1 cellular context compared by ENCODE assay signal in the genomic region with DNA sequence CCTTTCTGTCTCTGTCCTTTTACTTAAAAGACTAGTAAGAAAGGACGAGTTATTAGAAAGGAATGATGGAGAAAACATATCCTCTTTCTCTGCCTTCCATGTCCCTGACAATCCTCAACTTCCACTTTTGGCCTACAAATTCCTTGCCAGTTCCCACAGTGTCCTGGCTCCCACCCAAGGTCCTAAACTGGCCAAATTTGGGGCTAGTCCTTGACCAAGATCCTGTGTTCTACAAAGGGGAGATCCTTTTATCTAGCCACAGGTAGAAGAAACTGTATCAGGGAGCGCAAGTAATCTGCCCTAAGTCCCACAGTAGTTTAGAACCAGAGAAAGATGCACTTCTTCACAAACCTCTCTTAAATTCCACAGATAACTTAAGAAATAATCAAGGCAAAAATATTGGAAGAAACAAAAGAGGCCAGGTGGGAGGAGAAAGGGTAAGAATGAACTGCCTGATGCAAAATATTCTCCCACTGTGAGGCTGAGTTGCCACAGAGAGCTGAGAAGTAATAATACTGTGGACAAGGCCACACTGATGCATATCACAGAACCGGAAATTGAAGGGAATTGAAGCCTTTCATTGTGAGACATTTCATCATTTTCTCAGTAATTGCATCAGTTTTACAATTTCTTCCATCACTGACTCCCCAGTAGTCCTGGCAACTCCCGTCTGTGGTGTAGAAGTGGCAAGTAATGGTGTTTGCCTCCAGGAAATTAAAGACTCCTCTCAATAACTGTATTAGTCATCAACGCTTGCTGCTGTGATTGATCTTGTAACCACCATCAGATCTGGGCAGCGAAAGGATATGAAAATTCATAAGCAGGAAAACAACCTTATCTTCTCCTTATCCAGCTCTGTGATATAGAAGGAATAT.
TF ChIP-seq lines count a peak whose summit lies in the region.

No MANE protein-coding gene starts in this region.

TF ChIP-seq in K562, 482 proteins besides CTCF, POLR2A, EP300 and RAD21 (continued from another document and continues in another):
- TF ChIP-seq MTA2 (IDR thresholded peaks at IDR 0.05; ENCODE audit: low read depth) (no peak), DDX20 (tag; IDR thresholded peaks at IDR 0.05; ENCODE audit: low read depth) (no peak), ZNF384 (IDR thresholded peaks at IDR 0.05; ENCODE audit: low read depth, low read length) (no peak), FOS (IDR thresholded peaks at IDR 0.05; ENCODE audit: extremely low read depth, insufficient read length) (no peak), BRCA1 (IDR thresholded peaks at IDR 0.05) (no peak), BRCA1 (CRISPR knock-in tag; IDR thresholded peaks at IDR 0.05) (no peak), GTF2A2 (tag; IDR thresholded peaks at IDR 0.05) (no peak), SOX6 (IDR thresholded peaks at IDR 0.05) (peak; percentile 88), CAMTA2 (CRISPR knock-in tag; conservative IDR thresholded peaks at IDR 0.05) (no peak), BMI1 (IDR thresholded peaks at IDR 0.05; ENCODE audit: low read length) (no peak), ETV6 (IDR thresholded peaks at IDR 0.05; ENCODE audit: borderline replicate concordance in 1 of 2, low read depth in 2 of 2, low read length in 1 of 2) (no peak), ETV6 (CRISPR knock-in tag; IDR thresholded peaks at IDR 0.05; ENCODE audit: borderline replicate concordance) (no peak), TARDBP (IDR thresholded peaks at IDR 0.05) (0 out of 2 replicates have a peak, but pooled peaks have one; percentile 17), IFI16 (CRISPR knock-in tag; IDR thresholded peaks at IDR 0.05) (no peak), SPI1 (IDR thresholded peaks at IDR 0.05; ENCODE audit: borderline replicate concordance, low read depth, low read length) (no peak), CHD4 (IDR thresholded peaks at IDR 0.05; ENCODE audit: insufficient read depth, insufficient replicate concordance, low read depth, low read length, poor library complexity, severe bottlenecking) (no peak), HCFC1 (IDR thresholded peaks at IDR 0.05; ENCODE audit: low read depth, low read length) (no peak), ZC3H8 (IDR thresholded peaks at IDR 0.05) (no peak), OTX1 (CRISPR knock-in tag; IDR thresholded peaks at IDR 0.05) (no peak), GATAD2A (IDR thresholded peaks at IDR 0.05) (no peak), RB1 (IDR thresholded peaks at IDR 0.05; ENCODE audit: low read depth) (no peak), CHD1 (IDR thresholded peaks at IDR 0.05; ENCODE audit: low read length) (no peak), JUN (IDR thresholded peaks at IDR 0.05; ENCODE audit: borderline replicate concordance, low read depth, low read length) (peak; percentile 21; the same call in 1 of the 2 replicates), JUN (CRISPR knock-in tag; IDR thresholded peaks at IDR 0.05; ENCODE audit: borderline replicate concordance) (no peak), DNMT1 (IDR thresholded peaks at IDR 0.05) (no peak), KLF6 (CRISPR knock-in tag; IDR thresholded peaks at IDR 0.05; ENCODE audit: borderline replicate concordance) (no peak), PTBP1 (IDR thresholded peaks at IDR 0.05; ENCODE audit: low read depth, low read length) (no peak), ZNF444 (CRISPR knock-in tag; IDR thresholded peaks at IDR 0.05) (no peak), HDAC8 (tag; IDR thresholded peaks at IDR 0.05) (no peak), PHB (CRISPR knock-in tag; IDR thresholded peaks at IDR 0.05) (no peak), ELF1 (tag; IDR thresholded peaks at IDR 0.05) (peak; percentile 61), ZEB2 (IDR thresholded peaks at IDR 0.05) (0 out of 2 replicates have a peak, but pooled peaks have one; percentile 58), RBM34 (IDR thresholded peaks at IDR 0.05; ENCODE audit: borderline replicate concordance, insufficient read depth, low read length) (no peak), ZNF224 (CRISPR knock-in tag; IDR thresholded peaks at IDR 0.05) (no peak), PHTF2 (CRISPR knock-in tag; IDR thresholded peaks at IDR 0.05) (no peak), NR1H2 (CRISPR knock-in tag; IDR thresholded peaks at IDR 0.05) (no peak), TAF9B (IDR thresholded peaks at IDR 0.05; ENCODE audit: partially characterized antibody) (no peak), SMARCB1 (IDR thresholded peaks at IDR 0.05; ENCODE audit: insufficient read length, low read depth) (no peak)
- TF ChIP-seq, protein P1, sequence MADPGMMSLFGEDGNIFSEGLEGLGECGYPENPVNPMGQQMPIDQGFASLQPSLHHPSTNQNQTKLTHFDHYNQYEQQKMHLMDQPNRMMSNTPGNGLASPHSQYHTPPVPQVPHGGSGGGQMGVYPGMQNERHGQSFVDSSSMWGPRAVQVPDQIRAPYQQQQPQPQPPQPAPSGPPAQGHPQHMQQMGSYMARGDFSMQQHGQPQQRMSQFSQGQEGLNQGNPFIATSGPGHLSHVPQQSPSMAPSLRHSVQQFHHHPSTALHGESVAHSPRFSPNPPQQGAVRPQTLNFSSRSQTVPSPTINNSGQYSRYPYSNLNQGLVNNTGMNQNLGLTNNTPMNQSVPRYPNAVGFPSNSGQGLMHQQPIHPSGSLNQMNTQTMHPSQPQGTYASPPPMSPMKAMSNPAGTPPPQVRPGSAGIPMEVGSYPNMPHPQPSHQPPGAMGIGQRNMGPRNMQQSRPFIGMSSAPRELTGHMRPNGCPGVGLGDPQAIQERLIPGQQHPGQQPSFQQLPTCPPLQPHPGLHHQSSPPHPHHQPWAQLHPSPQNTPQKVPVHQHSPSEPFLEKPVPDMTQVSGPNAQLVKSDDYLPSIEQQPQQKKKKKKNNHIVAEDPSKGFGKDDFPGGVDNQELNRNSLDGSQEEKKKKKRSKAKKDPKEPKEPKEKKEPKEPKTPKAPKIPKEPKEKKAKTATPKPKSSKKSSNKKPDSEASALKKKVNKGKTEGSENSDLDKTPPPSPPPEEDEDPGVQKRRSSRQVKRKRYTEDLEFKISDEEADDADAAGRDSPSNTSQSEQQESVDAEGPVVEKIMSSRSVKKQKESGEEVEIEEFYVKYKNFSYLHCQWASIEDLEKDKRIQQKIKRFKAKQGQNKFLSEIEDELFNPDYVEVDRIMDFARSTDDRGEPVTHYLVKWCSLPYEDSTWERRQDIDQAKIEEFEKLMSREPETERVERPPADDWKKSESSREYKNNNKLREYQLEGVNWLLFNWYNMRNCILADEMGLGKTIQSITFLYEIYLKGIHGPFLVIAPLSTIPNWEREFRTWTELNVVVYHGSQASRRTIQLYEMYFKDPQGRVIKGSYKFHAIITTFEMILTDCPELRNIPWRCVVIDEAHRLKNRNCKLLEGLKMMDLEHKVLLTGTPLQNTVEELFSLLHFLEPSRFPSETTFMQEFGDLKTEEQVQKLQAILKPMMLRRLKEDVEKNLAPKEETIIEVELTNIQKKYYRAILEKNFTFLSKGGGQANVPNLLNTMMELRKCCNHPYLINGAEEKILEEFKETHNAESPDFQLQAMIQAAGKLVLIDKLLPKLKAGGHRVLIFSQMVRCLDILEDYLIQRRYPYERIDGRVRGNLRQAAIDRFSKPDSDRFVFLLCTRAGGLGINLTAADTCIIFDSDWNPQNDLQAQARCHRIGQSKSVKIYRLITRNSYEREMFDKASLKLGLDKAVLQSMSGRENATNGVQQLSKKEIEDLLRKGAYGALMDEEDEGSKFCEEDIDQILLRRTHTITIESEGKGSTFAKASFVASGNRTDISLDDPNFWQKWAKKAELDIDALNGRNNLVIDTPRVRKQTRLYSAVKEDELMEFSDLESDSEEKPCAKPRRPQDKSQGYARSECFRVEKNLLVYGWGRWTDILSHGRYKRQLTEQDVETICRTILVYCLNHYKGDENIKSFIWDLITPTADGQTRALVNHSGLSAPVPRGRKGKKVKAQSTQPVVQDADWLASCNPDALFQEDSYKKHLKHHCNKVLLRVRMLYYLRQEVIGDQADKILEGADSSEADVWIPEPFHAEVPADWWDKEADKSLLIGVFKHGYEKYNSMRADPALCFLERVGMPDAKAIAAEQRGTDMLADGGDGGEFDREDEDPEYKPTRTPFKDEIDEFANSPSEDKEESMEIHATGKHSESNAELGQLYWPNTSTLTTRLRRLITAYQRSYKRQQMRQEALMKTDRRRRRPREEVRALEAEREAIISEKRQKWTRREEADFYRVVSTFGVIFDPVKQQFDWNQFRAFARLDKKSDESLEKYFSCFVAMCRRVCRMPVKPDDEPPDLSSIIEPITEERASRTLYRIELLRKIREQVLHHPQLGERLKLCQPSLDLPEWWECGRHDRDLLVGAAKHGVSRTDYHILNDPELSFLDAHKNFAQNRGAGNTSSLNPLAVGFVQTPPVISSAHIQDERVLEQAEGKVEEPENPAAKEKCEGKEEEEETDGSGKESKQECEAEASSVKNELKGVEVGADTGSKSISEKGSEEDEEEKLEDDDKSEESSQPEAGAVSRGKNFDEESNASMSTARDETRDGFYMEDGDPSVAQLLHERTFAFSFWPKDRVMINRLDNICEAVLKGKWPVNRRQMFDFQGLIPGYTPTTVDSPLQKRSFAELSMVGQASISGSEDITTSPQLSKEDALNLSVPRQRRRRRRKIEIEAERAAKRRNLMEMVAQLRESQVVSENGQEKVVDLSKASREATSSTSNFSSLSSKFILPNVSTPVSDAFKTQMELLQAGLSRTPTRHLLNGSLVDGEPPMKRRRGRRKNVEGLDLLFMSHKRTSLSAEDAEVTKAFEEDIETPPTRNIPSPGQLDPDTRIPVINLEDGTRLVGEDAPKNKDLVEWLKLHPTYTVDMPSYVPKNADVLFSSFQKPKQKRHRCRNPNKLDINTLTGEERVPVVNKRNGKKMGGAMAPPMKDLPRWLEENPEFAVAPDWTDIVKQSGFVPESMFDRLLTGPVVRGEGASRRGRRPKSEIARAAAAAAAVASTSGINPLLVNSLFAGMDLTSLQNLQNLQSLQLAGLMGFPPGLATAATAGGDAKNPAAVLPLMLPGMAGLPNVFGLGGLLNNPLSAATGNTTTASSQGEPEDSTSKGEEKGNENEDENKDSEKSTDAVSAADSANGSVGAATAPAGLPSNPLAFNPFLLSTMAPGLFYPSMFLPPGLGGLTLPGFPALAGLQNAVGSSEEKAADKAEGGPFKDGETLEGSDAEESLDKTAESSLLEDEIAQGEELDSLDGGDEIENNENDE (IDR thresholded peaks at IDR 0.05; ENCODE audit: low read depth, low read length), result no peak
- TF ChIP-seq, protein P2, sequence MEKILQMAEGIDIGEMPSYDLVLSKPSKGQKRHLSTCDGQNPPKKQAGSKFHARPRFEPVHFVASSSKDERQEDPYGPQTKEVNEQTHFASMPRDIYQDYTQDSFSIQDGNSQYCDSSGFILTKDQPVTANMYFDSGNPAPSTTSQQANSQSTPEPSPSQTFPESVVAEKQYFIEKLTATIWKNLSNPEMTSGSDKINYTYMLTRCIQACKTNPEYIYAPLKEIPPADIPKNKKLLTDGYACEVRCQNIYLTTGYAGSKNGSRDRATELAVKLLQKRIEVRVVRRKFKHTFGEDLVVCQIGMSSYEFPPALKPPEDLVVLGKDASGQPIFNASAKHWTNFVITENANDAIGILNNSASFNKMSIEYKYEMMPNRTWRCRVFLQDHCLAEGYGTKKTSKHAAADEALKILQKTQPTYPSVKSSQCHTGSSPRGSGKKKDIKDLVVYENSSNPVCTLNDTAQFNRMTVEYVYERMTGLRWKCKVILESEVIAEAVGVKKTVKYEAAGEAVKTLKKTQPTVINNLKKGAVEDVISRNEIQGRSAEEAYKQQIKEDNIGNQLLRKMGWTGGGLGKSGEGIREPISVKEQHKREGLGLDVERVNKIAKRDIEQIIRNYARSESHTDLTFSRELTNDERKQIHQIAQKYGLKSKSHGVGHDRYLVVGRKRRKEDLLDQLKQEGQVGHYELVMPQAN (IDR thresholded peaks at IDR 0.05; ENCODE audit: borderline replicate concordance), result no peak
- TF ChIP-seq, protein P3, sequence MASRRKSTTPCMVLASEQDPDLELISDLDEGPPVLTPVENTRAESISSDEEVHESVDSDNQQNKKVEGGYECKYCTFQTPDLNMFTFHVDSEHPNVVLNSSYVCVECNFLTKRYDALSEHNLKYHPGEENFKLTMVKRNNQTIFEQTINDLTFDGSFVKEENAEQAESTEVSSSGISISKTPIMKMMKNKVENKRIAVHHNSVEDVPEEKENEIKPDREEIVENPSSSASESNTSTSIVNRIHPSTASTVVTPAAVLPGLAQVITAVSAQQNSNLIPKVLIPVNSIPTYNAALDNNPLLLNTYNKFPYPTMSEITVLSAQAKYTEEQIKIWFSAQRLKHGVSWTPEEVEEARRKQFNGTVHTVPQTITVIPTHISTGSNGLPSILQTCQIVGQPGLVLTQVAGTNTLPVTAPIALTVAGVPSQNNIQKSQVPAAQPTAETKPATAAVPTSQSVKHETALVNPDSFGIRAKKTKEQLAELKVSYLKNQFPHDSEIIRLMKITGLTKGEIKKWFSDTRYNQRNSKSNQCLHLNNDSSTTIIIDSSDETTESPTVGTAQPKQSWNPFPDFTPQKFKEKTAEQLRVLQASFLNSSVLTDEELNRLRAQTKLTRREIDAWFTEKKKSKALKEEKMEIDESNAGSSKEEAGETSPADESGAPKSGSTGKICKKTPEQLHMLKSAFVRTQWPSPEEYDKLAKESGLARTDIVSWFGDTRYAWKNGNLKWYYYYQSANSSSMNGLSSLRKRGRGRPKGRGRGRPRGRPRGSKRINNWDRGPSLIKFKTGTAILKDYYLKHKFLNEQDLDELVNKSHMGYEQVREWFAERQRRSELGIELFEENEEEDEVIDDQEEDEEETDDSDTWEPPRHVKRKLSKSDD (conservative IDR thresholded peaks at IDR 0.05; ENCODE audit: low read length), result no peak
- TF ChIP-seq, protein P4, sequence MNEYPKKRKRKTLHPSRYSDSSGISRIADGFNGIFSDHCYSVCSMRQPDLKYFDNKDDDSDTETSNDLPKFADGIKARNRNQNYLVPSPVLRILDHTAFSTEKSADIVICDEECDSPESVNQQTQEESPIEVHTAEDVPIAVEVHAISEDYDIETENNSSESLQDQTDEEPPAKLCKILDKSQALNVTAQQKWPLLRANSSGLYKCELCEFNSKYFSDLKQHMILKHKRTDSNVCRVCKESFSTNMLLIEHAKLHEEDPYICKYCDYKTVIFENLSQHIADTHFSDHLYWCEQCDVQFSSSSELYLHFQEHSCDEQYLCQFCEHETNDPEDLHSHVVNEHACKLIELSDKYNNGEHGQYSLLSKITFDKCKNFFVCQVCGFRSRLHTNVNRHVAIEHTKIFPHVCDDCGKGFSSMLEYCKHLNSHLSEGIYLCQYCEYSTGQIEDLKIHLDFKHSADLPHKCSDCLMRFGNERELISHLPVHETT (CRISPR knock-in tag; conservative IDR thresholded peaks at IDR 0.05 in 1 of 2, IDR thresholded peaks at IDR 0.05 in 1 of 2), result no peak
- TF ChIP-seq, protein P5, sequence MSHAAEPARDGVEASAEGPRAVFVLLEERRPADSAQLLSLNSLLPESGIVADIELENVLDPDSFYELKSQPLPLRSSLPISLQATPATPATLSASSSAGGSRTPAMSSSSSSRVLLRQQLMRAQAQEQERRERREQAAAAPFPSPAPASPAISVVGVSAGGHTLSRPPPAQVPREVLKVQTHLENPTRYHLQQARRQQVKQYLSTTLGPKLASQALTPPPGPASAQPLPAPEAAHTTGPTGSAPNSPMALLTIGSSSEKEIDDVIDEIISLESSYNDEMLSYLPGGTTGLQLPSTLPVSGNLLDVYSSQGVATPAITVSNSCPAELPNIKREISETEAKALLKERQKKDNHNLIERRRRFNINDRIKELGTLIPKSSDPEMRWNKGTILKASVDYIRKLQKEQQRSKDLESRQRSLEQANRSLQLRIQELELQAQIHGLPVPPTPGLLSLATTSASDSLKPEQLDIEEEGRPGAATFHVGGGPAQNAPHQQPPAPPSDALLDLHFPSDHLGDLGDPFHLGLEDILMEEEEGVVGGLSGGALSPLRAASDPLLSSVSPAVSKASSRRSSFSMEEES (CRISPR knock-in tag; IDR thresholded peaks at IDR 0.05), result no peak
- TF ChIP-seq, protein P6, sequence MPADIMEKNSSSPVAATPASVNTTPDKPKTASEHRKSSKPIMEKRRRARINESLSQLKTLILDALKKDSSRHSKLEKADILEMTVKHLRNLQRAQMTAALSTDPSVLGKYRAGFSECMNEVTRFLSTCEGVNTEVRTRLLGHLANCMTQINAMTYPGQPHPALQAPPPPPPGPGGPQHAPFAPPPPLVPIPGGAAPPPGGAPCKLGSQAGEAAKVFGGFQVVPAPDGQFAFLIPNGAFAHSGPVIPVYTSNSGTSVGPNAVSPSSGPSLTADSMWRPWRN (IDR thresholded peaks at IDR 0.05; ENCODE audit: low read depth), result peak; percentile 45; the same call in 1 of the 2 replicates
